Comparison of ENCODE assay signal across 9 cellular contexts in genomic region chr20:2801459-2801728, GRCh38. TPM values are rescaled to one million over a fixed set of nuclear protein-coding genes. Genes with fewer than 3 reads are reported as not detected.
A peak's percentile ranks its signal among the peaks of the same experiment; 100 is the strongest.
DNase-seq lines count a peak whose midpoint lies in the region; ATAC-seq and TF ChIP-seq lines count a peak whose summit lies in the region.
"Had no signal": no experiment of that assay in that cellular context is flagged by ENCODE, and none has a peak within 500 bp of the region (broad histone marks: within the 10 kb centered on the region; RNA-seq: fewer than 3 reads in every experiment).

No MANE protein-coding gene starts in this region.

- H3K4me1 ChIP-seq in HUES64 (ENCODE audit: insufficient read depth, low read length): peaks cover 20% of the 10 kb centered on the region
- peaks cover 14% of the 10 kb centered on the region for H3K4me1 ChIP-seq in neuron (ENCODE audit: insufficient read depth, low read length)

- ATAC-seq in left cardiac atrium (no peak), GM19328 (IDR thresholded peaks at IDR 0.05; ENCODE audit: unreplicated experiment) (no peak)

- WGBS in HUES64: 20% methylated on average over 5 of the region's 5 CpGs

- H3K36me3 Mint-ChIP-seq in brain: peaks cover 5% of the 10 kb centered on the region

- H3K36me3 ChIP-seq in HUES64 (ENCODE audit: insufficient read depth, low read length): peaks cover 22% of the 10 kb centered on the region
- H3K36me3 ChIP-seq in neuron (ENCODE audit: insufficient read depth, low read length): peaks cover 27% of the 10 kb centered on the region

- H3K4me3 ChIP-seq in HUES64 (ENCODE audit: low read length) (peak overlapping the region; percentile 88), neuron (ENCODE audit: low read length) (peak overlapping the region; percentile 59)

- TF ChIP-seq CTCF in brain (conservative IDR thresholded peaks at IDR 0.05): no peak

- H3K9me3 ChIP-seq in HUES64 (ENCODE audit: insufficient read depth, low read depth, low read length) (no peaks in the 10 kb centered on the region), neuron (ENCODE audit: low read length) (no peaks in the 10 kb centered on the region)

- H3K4me1 Mint-ChIP-seq in brain: peaks cover 27% of the 10 kb centered on the region

- intact Hi-C loops in left cardiac atrium (cut with DNase I): no loop called here
- intact Hi-C loops in cardiac septum (cut with DNase I): no loop called here

- H2AFZ ChIP-seq in neuron (ENCODE audit: low read depth, low read length): peak overlapping the region; percentile 81

- H3K27ac ChIP-seq in HUES64 (ENCODE audit: low read depth, low read length): no peak overlapping the region

- H3K27me3 ChIP-seq in HUES64 (ENCODE audit: insufficient read depth, low read length) (peaks cover 61% of the 10 kb centered on the region), neuron (ENCODE audit: insufficient read depth, low read length) (no peaks in the 10 kb centered on the region)

- H3K27ac Mint-ChIP-seq in brain: peak overlapping the region in 3 of 5 experiments; percentile 54 to 95 (median 83)

- peak overlapping the region; percentile 84 to 94 (median 88) for H3K4me3 Mint-ChIP-seq in brain

- H3K9me3 Mint-ChIP-seq in brain: peaks cover 0 to 11% (median 0%) of the 10 kb centered on the region in 5 experiments

- H3K9ac ChIP-seq in HUES64 (ENCODE audit: low read depth, low read length): no peak overlapping the region

- H3K27me3 Mint-ChIP-seq in brain: peaks cover 63% of the 10 kb centered on the region

- DNase-seq in NCI-H146 (lab: John Stamatoyannopoulos, UW) (peak; percentile 36), NCI-H146 treated with DMSO at 0.1 percent for 48 hours (lab: John Stamatoyannopoulos, UW; ENCODE audit: unreplicated experiment) (no peak), left cardiac atrium (no peak), cardiac septum (ENCODE audit: low spot score) (no peak)

RNA-seq across cellular contexts. Expression of gene CPXM1, which starts 1.0 kb away (rescaled TPM):
- polyA plus RNA-seq in HUES64 (2013, experiment 1 of 2): 72.5 TPM
- polyA plus RNA-seq in HUES64 (2013, experiment 2 of 2): 92.0 TPM
- 12.3 TPM for polyA plus RNA-seq in brain (ENCODE audit: insufficient read depth, low read depth, low replicate concordance)
- total RNA-seq in left cardiac atrium (1 to 10 TPM; 4.3 to 8.7 TPM), cardiac septum (0.19 TPM)

RNA-seq across cellular contexts. Expression of gene C20orf141, which starts 13.4 kb away (rescaled TPM):
- not detected for polyA plus RNA-seq in HUES64 (2013, experiment 1 of 2)
- not detected for polyA plus RNA-seq in HUES64 (2013, experiment 2 of 2)
- polyA plus RNA-seq in brain (ENCODE audit: insufficient read depth, low read depth, low replicate concordance): not detected
- total RNA-seq in left cardiac atrium (not detected), cardiac septum (not detected)
- total RNA-seq: glomerular endothelial cell had no signal

RNA-seq across cellular contexts. Expression of gene TMEM239, which starts 14.8 kb away (rescaled TPM):
- polyA plus RNA-seq in HUES64 (2013, experiment 1 of 2): not detected
- not detected for polyA plus RNA-seq in HUES64 (2013, experiment 2 of 2)
- polyA plus RNA-seq in brain (ENCODE audit: insufficient read depth, low read depth, low replicate concordance): not detected
- not detected for total RNA-seq in left cardiac atrium
- total RNA-seq in cardiac septum: not detected
- total RNA-seq: glomerular endothelial cell had no signal

RNA-seq across cellular contexts. Expression of gene PCED1A, which starts 39.1 kb away (rescaled TPM):
- 20.7 TPM for polyA plus RNA-seq in HUES64 (2013, experiment 1 of 2)
- polyA plus RNA-seq in HUES64 (2013, experiment 2 of 2): 26.3 TPM
- 34.9 TPM for polyA plus RNA-seq in brain (ENCODE audit: insufficient read depth, low read depth, low replicate concordance)
- total RNA-seq in left cardiac atrium (10 to 100 TPM; 13.0 to 18.0 TPM), cardiac septum (12.8 TPM)

RNA-seq across cellular contexts. Expression of gene VPS16, which starts 39.2 kb away (rescaled TPM):
- 19.5 TPM for polyA plus RNA-seq in HUES64 (2013, experiment 1 of 2)
- 20.0 TPM for polyA plus RNA-seq in HUES64 (2013, experiment 2 of 2)
- polyA plus RNA-seq in brain (ENCODE audit: insufficient read depth, low read depth, low replicate concordance): 38.4 TPM
- 10 to 100 TPM; 22.1 to 24.4 TPM for total RNA-seq in left cardiac atrium
- total RNA-seq in cardiac septum: 23.3 TPM
